34 cellular contexts compared by ENCODE assay signal in the genomic region with DNA sequence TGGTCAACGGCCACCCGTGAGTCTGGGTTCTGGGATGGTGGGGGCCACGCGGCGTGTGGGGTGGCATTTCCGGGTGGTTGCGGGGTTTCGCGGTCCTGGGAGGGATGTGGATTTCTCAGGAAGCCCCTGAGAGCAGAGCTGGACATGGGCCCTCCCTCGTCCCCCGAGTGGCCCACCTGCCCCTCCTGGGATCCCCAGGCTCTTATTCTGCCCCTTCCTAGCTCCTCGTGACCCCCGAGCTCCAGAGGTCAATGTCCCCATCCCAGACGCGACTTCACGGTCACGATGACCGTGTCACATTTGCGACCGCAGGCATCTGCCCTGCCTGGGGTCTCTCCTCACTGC. TPM values are rescaled to one million over a fixed set of nuclear protein-coding genes. Genes with fewer than 3 reads are reported as not detected.
"Had no signal": no experiment of that assay in that cellular context is flagged by ENCODE, and none has a peak within 500 bp of the region (broad histone marks: within the 10 kb centered on the region; RNA-seq: fewer than 3 reads in every experiment).

No MANE protein-coding gene starts in this region.

- H3K4me3 Mint-ChIP-seq: activated CD4-positive, alpha-beta T cell treated with anti-CD3 and anti-CD28 coated beads, Interleukin-2, amount 10 ng/mL, durations not matched to agents 7 days and 5 days; activated CD8-positive, alpha-beta T cell treated with anti-CD3 and anti-CD28 coated beads for 36 hours; activated naive CD8-positive, alpha-beta T cell treated with anti-CD3 and anti-CD28 coated beads, Interleukin-2, amount 50 U/mL, for 24 hours; activated T-cell treated with anti-CD3 and anti-CD28 coated beads, Interleukin-2, amount 50 U/mL, for 4 hours; activated T-helper 17 cell treated with anti-CD3 and anti-CD28 coated beads, Interleukin-2, amount 50 U/mL, for 72 hours; dendritic cell treated with granulocyte-macrophage colony-stimulating factor and Interleukin-4, amounts not matched to agents 40 ng/mL and 50 ng/mL, for 4 days; endodermal cell; nephron; T-helper 2 cell treated with Interferon-gamma antibody and Interleukin-4, amounts not matched to agents 5 μg/mL and 100 μg/mL, for 36 hours had no signal

- H3K4me1 ChIP-seq: esophagus muscularis mucosa, foreskin keratinocyte, heart left ventricle, left lung, right lobe of liver, testis, transverse colon had no signal

- H3K9me3 Mint-ChIP-seq: activated CD4-positive, alpha-beta T cell treated with anti-CD3 and anti-CD28 coated beads, Interleukin-2, amount 10 ng/mL, durations not matched to agents 7 days and 5 days; activated CD8-positive, alpha-beta T cell treated with anti-CD3 and anti-CD28 coated beads for 36 hours; activated naive CD8-positive, alpha-beta T cell treated with anti-CD3 and anti-CD28 coated beads, Interleukin-2, amount 50 U/mL, for 24 hours; activated T-cell treated with anti-CD3 and anti-CD28 coated beads, Interleukin-2, amount 50 U/mL, for 4 hours; activated T-helper 17 cell treated with anti-CD3 and anti-CD28 coated beads, Interleukin-2, amount 50 U/mL, for 72 hours; dendritic cell treated with granulocyte-macrophage colony-stimulating factor and Interleukin-4, amounts not matched to agents 40 ng/mL and 50 ng/mL, for 4 days; endodermal cell; T-helper 2 cell treated with Interferon-gamma antibody and Interleukin-4, amounts not matched to agents 5 μg/mL and 100 μg/mL, for 36 hours had no signal

- H3K4me3 ChIP-seq: esophagus muscularis mucosa, heart left ventricle, left lung, lung, mucosa of descending colon, ovary, right lobe of liver, skin epidermis, testis, transverse colon had no signal

- DNase-seq: activated CD4-positive, alpha-beta T cell treated with anti-CD3 and anti-CD28 coated beads, Interleukin-2, amount 10 ng/mL, durations not matched to agents 7 days and 5 days; activated CD8-positive, alpha-beta T cell treated with anti-CD3 and anti-CD28 coated beads for 36 hours; activated gamma-delta T cell treated with Interleukin-2 at 50 U/mL for 16 hours; activated naive CD4-positive, alpha-beta T cell treated with anti-CD3 and anti-CD28 coated beads, Interleukin-2, amount 50 U/mL, for 16 hours; activated naive CD8-positive, alpha-beta T cell treated with anti-CD3 and anti-CD28 coated beads, Interleukin-2, amount 50 U/mL, for 24 hours; activated T-cell treated with anti-CD3 and anti-CD28 coated beads, Interleukin-2, amount 50 U/mL, for 4 hours; amygdala; central memory CD4-positive, alpha-beta T cell; foreskin keratinocyte; heart left ventricle; hypothalamus; kidney glomerular epithelial cell; mesendoderm; stimulated activated CD4-positive, alpha-beta T cell treated with anti-CD3 and anti-CD28 coated beads, Interleukin-12 subunit alpha, Interleukin-12 subunit beta, amount 100 ng/mL, for 4 hours; stimulated activated CD4-positive, alpha-beta T cell treated with anti-CD3 and anti-CD28 coated beads, Interleukin-4, amount 100 ng/mL, for 1 hour; stimulated activated naive CD8-positive, alpha-beta T cell treated with anti-CD3 and anti-CD28 coated beads, Interleukin-15, Interleukin-2, amounts not matched to agents 100 U/mL and 50 U/mL, for 24 hours; T-helper 1 cell; testis had no signal

- H3K4me1 Mint-ChIP-seq: activated CD4-positive, alpha-beta T cell treated with anti-CD3 and anti-CD28 coated beads, Interleukin-2, amount 10 ng/mL, durations not matched to agents 7 days and 5 days; activated naive CD8-positive, alpha-beta T cell treated with anti-CD3 and anti-CD28 coated beads, Interleukin-2, amount 50 U/mL, for 24 hours; activated T-helper 17 cell treated with anti-CD3 and anti-CD28 coated beads, Interleukin-2, amount 50 U/mL, for 72 hours; endodermal cell; nephron had no signal

- H3K27ac Mint-ChIP-seq: activated CD4-positive, alpha-beta T cell treated with anti-CD3 and anti-CD28 coated beads, Interleukin-2, amount 10 ng/mL, durations not matched to agents 7 days and 5 days; activated CD8-positive, alpha-beta T cell treated with anti-CD3 and anti-CD28 coated beads for 36 hours; activated naive CD8-positive, alpha-beta T cell treated with anti-CD3 and anti-CD28 coated beads, Interleukin-2, amount 50 U/mL, for 24 hours; activated T-helper 17 cell treated with anti-CD3 and anti-CD28 coated beads, Interleukin-2, amount 50 U/mL, for 72 hours; dendritic cell treated with granulocyte-macrophage colony-stimulating factor and Interleukin-4, amounts not matched to agents 40 ng/mL and 50 ng/mL, for 4 days; endodermal cell; nephron; progenitor cell of endocrine pancreas; T-helper 2 cell treated with Interferon-gamma antibody and Interleukin-4, amounts not matched to agents 5 μg/mL and 100 μg/mL, for 36 hours had no signal

- ATAC-seq: activated CD8-positive, alpha-beta T cell treated with anti-CD3 and anti-CD28 coated beads for 36 hours; activated naive CD8-positive, alpha-beta T cell treated with anti-CD3 and anti-CD28 coated beads, Interleukin-2, amount 50 U/mL, for 24 hours; activated T-cell treated with anti-CD3 and anti-CD28 coated beads, Interleukin-2, amount 50 U/mL, for 4 hours; activated T-helper 17 cell treated with anti-CD3 and anti-CD28 coated beads, Interleukin-2, amount 50 U/mL, for 72 hours; foreskin keratinocyte; heart left ventricle; left lung; mucosa of descending colon; stimulated activated naive CD8-positive, alpha-beta T cell treated with anti-CD3 and anti-CD28 coated beads, Interleukin-15, Interleukin-2, amounts not matched to agents 100 U/mL and 50 U/mL, for 24 hours had no signal

- H3K27me3 Mint-ChIP-seq: activated CD4-positive, alpha-beta T cell treated with anti-CD3 and anti-CD28 coated beads, Interleukin-2, amount 10 ng/mL, durations not matched to agents 7 days and 5 days; activated CD8-positive, alpha-beta T cell treated with anti-CD3 and anti-CD28 coated beads for 36 hours; activated naive CD8-positive, alpha-beta T cell treated with anti-CD3 and anti-CD28 coated beads, Interleukin-2, amount 50 U/mL, for 24 hours; activated T-helper 17 cell treated with anti-CD3 and anti-CD28 coated beads, Interleukin-2, amount 50 U/mL, for 72 hours; dendritic cell treated with granulocyte-macrophage colony-stimulating factor and Interleukin-4, amounts not matched to agents 40 ng/mL and 50 ng/mL, for 4 days had no signal

- H3K27me3 ChIP-seq: foreskin keratinocyte, neutrophil, ovary, right lobe of liver, testis, transverse colon had no signal

- H3K36me3 ChIP-seq: esophagus muscularis mucosa, heart left ventricle, left lung, neutrophil, ovary, right lobe of liver, transverse colon had no signal

- H3K27ac ChIP-seq: esophagus muscularis mucosa, foreskin keratinocyte, heart left ventricle, left lung, neutrophil, ovary, right lobe of liver, skin epidermis, testis, transverse colon had no signal

- H3K9me3 ChIP-seq: esophagus muscularis mucosa, heart left ventricle, left lung, mucosa of descending colon, neutrophil, ovary, right lobe of liver, testis, transverse colon had no signal

RNA-seq across cellular contexts. Expression of gene MUC5AC, which starts 4.4 kb away (rescaled TPM):
- total RNA-seq: activated CD4-positive, alpha-beta T cell treated with anti-CD3 and anti-CD28 coated beads, Interleukin-2, amount 10 ng/mL, durations not matched to agents 7 days and 5 days; activated CD8-positive, alpha-beta T cell treated with anti-CD3 and anti-CD28 coated beads for 36 hours; activated T-helper 17 cell treated with anti-CD3 and anti-CD28 coated beads, Interleukin-2, amount 50 U/mL, for 72 hours; endodermal cell; foreskin keratinocyte; heart left ventricle; progenitor cell of endocrine pancreas; renal cortical epithelial cell; right lobe of liver; transverse colon had no signal
- polyA plus RNA-seq: foreskin keratinocyte, heart left ventricle, ovary had no signal
